In the genomic region with DNA sequence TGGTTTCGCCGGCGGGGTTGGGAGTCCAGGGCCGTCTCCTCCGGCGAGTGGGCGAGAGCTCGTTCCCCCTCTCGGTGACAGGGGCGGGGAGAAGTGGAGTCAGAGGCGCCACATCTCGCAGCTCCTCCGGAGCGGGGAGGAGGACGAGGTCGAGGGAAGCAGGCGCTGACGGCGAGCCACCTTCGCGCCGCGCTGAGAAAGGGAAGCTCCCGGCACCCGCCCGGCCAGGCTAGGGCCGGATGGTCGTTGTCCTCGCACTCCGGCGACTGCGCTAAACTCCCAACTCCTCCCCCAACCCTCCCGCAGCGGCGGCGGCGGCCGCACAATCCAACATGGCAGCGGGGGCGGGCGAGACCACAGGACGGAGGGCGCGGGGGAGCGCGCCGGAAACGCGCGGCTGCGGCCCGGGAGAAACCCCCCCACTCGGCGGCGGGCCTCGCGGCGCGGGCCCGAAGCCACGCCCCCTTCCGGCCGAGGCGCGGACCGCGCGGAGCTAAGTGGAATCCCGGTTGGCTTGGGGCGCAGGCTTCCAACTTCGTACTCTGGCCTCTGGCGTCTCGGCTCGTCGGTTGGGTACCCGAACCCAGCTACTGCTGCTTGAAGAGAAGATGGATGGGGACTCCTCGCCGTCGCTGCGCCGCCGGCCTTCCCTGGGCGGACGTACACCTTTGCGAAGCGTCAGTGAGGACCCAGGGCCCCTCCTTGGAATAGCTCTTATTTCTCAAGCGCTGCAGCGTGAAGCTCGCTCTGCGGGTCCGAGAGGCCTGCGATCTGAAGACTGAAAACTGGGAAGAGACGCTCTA, we compare ENCODE assay signal across 1 cellular context.
TF ChIP-seq lines count a peak whose summit lies in the region.

WASL (minus strand) TSS at position 270 of the 803 bp plus-strand sequence; CDS start at position 1, 269 bp downstream.

TF ChIP-seq in K562, 482 proteins besides CTCF, POLR2A, EP300 and RAD21 (continued from another document and continues in another):
- peak; percentile 16 for TF ChIP-seq NBN (IDR thresholded peaks at IDR 0.05; ENCODE audit: low read depth)
- TF ChIP-seq, protein P1, sequence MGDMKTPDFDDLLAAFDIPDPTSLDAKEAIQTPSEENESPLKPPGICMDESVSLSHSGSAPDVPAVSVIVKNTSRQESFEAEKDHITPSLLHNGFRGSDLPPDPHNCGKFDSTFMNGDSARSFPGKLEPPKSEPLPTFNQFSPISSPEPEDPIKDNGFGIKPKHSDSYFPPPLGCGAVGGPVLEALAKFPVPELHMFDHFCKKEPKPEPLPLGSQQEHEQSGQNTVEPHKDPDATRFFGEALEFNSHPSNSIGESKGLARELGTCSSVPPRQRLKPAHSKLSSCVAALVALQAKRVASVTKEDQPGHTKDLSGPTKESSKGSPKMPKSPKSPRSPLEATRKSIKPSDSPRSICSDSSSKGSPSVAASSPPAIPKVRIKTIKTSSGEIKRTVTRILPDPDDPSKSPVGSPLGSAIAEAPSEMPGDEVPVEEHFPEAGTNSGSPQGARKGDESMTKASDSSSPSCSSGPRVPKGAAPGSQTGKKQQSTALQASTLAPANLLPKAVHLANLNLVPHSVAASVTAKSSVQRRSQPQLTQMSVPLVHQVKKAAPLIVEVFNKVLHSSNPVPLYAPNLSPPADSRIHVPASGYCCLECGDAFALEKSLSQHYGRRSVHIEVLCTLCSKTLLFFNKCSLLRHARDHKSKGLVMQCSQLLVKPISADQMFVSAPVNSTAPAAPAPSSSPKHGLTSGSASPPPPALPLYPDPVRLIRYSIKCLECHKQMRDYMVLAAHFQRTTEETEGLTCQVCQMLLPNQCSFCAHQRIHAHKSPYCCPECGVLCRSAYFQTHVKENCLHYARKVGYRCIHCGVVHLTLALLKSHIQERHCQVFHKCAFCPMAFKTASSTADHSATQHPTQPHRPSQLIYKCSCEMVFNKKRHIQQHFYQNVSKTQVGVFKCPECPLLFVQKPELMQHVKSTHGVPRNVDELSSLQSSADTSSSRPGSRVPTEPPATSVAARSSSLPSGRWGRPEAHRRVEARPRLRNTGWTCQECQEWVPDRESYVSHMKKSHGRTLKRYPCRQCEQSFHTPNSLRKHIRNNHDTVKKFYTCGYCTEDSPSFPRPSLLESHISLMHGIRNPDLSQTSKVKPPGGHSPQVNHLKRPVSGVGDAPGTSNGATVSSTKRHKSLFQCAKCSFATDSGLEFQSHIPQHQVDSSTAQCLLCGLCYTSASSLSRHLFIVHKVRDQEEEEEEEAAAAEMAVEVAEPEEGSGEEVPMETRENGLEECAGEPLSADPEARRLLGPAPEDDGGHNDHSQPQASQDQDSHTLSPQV (IDR thresholded peaks at IDR 0.05) = 0 out of 2 replicates have a peak, but pooled peaks have one; percentile 15
- TF ChIP-seq POLR2B (IDR thresholded peaks at IDR 0.05; ENCODE audit: low read depth, partially characterized antibody) = peak; percentile 97
- TF ChIP-seq, protein P2, sequence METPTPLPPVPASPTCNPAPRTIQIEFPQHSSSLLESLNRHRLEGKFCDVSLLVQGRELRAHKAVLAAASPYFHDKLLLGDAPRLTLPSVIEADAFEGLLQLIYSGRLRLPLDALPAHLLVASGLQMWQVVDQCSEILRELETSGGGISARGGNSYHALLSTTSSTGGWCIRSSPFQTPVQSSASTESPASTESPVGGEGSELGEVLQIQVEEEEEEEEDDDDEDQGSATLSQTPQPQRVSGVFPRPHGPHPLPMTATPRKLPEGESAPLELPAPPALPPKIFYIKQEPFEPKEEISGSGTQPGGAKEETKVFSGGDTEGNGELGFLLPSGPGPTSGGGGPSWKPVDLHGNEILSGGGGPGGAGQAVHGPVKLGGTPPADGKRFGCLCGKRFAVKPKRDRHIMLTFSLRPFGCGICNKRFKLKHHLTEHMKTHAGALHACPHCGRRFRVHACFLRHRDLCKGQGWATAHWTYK (CRISPR knock-in tag; IDR thresholded peaks at IDR 0.05) = peak; percentile 90
- TF ChIP-seq, protein P3, sequence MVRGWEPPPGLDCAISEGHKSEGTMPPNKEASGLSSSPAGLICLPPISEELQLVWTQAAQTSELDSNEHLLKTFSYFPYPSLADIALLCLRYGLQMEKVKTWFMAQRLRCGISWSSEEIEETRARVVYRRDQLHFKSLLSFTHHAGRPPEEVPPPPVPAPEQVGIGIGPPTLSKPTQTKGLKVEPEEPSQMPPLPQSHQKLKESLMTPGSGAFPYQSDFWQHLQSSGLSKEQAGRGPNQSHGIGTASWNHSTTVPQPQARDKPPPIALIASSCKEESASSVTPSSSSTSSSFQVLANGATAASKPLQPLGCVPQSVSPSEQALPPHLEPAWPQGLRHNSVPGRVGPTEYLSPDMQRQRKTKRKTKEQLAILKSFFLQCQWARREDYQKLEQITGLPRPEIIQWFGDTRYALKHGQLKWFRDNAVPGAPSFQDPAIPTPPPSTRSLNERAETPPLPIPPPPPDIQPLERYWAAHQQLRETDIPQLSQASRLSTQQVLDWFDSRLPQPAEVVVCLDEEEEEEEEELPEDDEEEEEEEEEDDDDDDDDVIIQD (CRISPR knock-in tag; IDR thresholded peaks at IDR 0.05) = 0 out of 2 replicates have a peak, but pooled peaks have one; percentile 83
- TF ChIP-seq PHB (CRISPR knock-in tag; IDR thresholded peaks at IDR 0.05) = peak; percentile 76
- TF ChIP-seq TBP (optimal IDR thresholded peaks at IDR 0.05; ENCODE audit: low read depth, low read length) = peak; percentile 87
- peak; percentile 91 for TF ChIP-seq AFF4 (CRISPR knock-in tag; IDR thresholded peaks at IDR 0.05)
- TF ChIP-seq ZNF707 (CRISPR knock-in tag; conservative IDR thresholded peaks at IDR 0.05) = no peak
- peak; percentile 52 for TF ChIP-seq GTF2B (IDR thresholded peaks at IDR 0.05; ENCODE audit: extremely low read depth, insufficient read length)
- no peak for TF ChIP-seq PTRF (tag; IDR thresholded peaks at IDR 0.05)
- TF ChIP-seq THAP7 (CRISPR knock-in tag; IDR thresholded peaks at IDR 0.05) = peak; percentile 91
- peak; percentile 61 to 82; a peak in 2 of 4 replicates for TF ChIP-seq SIN3A (IDR thresholded peaks at IDR 0.05; ENCODE audit: borderline replicate concordance in 2 of 2, control insufficient read depth in 1 of 2, low read depth in 2 of 2, low read length in 2 of 2)
- TF ChIP-seq ZNF589 (CRISPR knock-in tag; IDR thresholded peaks at IDR 0.05; ENCODE audit: low read depth) = peak; percentile 90; the same call in 1 of the 2 replicates
- no peak for TF ChIP-seq FOXA1 (IDR thresholded peaks at IDR 0.05; ENCODE audit: borderline replicate concordance)
- TF ChIP-seq MAFF (IDR thresholded peaks at IDR 0.05; ENCODE audit: low read length) = peak; percentile 33; the same call in 1 of the 2 replicates
- TF ChIP-seq, protein P4, sequence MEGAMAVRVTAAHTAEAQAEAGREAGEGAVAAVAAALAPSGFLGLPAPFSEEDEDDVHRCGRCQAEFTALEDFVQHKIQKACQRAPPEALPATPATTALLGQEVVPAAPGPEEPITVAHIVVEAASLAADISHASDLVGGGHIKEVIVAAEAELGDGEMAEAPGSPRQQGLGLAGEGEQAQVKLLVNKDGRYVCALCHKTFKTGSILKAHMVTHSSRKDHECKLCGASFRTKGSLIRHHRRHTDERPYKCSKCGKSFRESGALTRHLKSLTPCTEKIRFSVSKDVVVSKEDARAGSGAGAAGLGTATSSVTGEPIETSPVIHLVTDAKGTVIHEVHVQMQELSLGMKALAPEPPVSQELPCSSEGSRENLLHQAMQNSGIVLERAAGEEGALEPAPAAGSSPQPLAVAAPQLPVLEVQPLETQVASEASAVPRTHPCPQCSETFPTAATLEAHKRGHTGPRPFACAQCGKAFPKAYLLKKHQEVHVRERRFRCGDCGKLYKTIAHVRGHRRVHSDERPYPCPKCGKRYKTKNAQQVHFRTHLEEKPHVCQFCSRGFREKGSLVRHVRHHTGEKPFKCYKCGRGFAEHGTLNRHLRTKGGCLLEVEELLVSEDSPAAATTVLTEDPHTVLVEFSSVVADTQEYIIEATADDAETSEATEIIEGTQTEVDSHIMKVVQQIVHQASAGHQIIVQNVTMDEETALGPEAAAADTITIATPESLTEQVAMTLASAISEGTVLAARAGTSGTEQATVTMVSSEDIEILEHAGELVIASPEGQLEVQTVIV (CRISPR knock-in tag; IDR thresholded peaks at IDR 0.05; ENCODE audit: borderline replicate concordance) = no peak
- TF ChIP-seq ARID3B (CRISPR knock-in tag; IDR thresholded peaks at IDR 0.05; ENCODE audit: borderline replicate concordance) = peak; percentile 92; the same call in 1 of the 2 replicates
- TF ChIP-seq ZFP1 (CRISPR knock-in tag; IDR thresholded peaks at IDR 0.05) = peak; percentile 59; the same call in 1 of the 2 replicates
- TF ChIP-seq FIP1L1 (IDR thresholded peaks at IDR 0.05; ENCODE audit: low read depth, low read length, poor library complexity, severe bottlenecking) = peak; percentile 98
- TF ChIP-seq, protein P5, sequence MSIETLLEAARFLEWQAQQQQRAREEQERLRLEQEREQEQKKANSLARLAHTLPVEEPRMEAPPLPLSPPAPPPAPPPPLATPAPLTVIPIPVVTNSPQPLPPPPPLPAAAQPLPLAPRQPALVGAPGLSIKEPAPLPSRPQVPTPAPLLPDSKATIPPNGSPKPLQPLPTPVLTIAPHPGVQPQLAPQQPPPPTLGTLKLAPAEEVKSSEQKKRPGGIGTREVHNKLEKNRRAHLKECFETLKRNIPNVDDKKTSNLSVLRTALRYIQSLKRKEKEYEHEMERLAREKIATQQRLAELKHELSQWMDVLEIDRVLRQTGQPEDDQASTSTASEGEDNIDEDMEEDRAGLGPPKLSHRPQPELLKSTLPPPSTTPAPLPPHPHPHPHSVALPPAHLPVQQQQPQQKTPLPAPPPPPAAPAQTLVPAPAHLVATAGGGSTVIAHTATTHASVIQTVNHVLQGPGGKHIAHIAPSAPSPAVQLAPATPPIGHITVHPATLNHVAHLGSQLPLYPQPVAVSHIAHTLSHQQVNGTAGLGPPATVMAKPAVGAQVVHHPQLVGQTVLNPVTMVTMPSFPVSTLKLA (conservative IDR thresholded peaks at IDR 0.05) = peak; percentile 66 to 78; a peak in 3 of 4 replicates
- TF ChIP-seq ZMIZ1 (IDR thresholded peaks at IDR 0.05; ENCODE audit: low read depth in 2 of 2, low read length in 2 of 2) = peak in 1 of 2 experiments; percentile 70; a peak in 1 of 4 replicates
- TF ChIP-seq HDAC3 (IDR thresholded peaks at IDR 0.05; ENCODE audit: borderline replicate concordance, partially characterized antibody) = no peak
